In the genomic region with DNA sequence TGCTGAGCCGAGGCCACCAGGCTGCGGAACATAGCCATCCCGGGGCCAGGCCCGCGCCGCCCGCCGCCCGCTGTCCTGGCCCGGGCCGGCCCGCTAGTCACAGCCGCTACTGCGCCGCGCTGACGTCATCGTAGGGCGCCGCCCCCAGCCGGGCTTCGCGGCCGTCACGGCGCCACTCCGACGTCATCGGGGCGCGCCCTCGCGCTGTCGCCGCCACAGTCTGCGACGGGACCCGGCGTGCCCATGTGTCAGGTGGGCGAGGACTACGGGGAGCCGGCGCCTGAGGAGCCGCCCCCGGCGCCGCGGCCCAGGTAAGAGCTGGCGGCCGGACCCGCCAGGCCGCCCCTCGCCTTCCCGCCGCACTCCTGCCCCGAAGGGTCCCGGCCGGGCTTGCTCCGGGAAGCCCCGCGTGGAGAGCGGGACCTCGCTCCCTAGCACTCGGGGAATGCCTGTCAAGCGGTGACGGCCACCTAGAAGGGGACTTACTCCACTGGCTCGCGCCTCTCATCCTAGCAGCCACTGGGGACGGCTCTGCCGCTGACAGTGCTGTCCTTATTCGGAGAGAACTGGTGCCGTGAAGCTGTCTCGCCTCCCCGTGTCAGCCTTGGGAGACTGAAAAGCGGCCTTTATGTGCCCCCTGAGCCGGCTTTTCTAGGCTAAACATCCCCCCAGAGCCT, we compare ENCODE assay signal across 8 cellular contexts. TPM values are rescaled to one million over a fixed set of nuclear protein-coding genes. Genes with fewer than 3 reads are reported as not detected.
DNase-seq lines count a peak whose midpoint lies in the region; ATAC-seq lines count a peak whose summit lies in the region.

A gene (plus strand): TSS at position 216 of the 677 bp plus-strand sequence. CDS start 28 bp downstream, at position 244.
A gene with protein sequence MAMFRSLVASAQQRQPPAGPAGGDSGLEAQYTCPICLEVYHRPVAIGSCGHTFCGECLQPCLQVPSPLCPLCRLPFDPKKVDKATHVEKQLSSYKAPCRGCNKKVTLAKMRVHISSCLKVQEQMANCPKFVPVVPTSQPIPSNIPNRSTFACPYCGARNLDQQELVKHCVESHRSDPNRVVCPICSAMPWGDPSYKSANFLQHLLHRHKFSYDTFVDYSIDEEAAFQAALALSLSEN (minus strand): TSS at position 121 of the 677 bp plus-strand sequence. CDS start 83 bp downstream, at position 38.

- ATAC-seq in GM18868 (IDR thresholded peaks at IDR 0.05; ENCODE audit: unreplicated experiment) (peak; percentile 75), HG03139 (IDR thresholded peaks at IDR 0.05; ENCODE audit: unreplicated experiment) (peak; percentile 53), left lobe of liver (peak; percentile 88)

- DNase-seq in AG08395 (ENCODE audit: low spot score) (peak; percentile 97), NCI-H526 treated with DMSO at 0.1 percent for 48 hours (lab: John Stamatoyannopoulos, UW) (peak; percentile 17), dedifferentiated amniotic fluid mesenchymal stem cell (ENCODE audit: extremely low spot score) (peak; percentile 80), left lobe of liver (ENCODE audit: low spot score) (peak; percentile 92)
- peak; percentile 91 for DNase-seq in activated CD4-positive, alpha-beta T cell treated with anti-CD3 and anti-CD28 coated beads, Interleukin-2, amount 50 U/mL, for 1 hour
- DNase-seq in stimulated activated CD4-positive, alpha-beta T cell treated with anti-CD3 and anti-CD28 coated beads, Interleukin-2, amount 100 ng/mL, for 24 hours, result peak; percentile 93 to 96

RNA-seq across cellular contexts. Expression of the first gene that starts in this region (rescaled TPM):
- 8.3 TPM for total RNA-seq in left lobe of liver

RNA-seq across cellular contexts. Expression of the second gene that starts in this region (rescaled TPM):
- total RNA-seq in left lobe of liver, result 10.4 TPM

Comparison
In these comparisons a context has a peak if more than half of its experiments do, and no peak if none do; other contexts are left out.
1. Peak in every context shown above with its lines: DNase-seq and ATAC-seq.
2. DNase-seq: peak in every context shown above with its lines; median percentile 97 in AG08395; 94 in stimulated activated CD4-positive, alpha-beta T cell treated with anti-CD3 and anti-CD28 coated beads, Interleukin-2, amount 100 ng/mL, for 24 hours; 92 in left lobe of liver; 91 in activated CD4-positive, alpha-beta T cell treated with anti-CD3 and anti-CD28 coated beads, Interleukin-2, amount 50 U/mL, for 1 hour; 80 in dedifferentiated amniotic fluid mesenchymal stem cell; 17 in NCI-H526 treated with DMSO at 0.1 percent for 48 hours.